ENCODE assay signal across 15 cellular contexts in genomic region chr11:130726234-130726559, GRCh38.
A peak's percentile ranks its signal among the peaks of the same experiment; 100 is the strongest.
DNase-seq lines count a peak whose midpoint lies in the region; ATAC-seq and TF ChIP-seq lines count a peak whose summit lies in the region.
"Had no signal": no experiment of that assay in that cellular context is flagged by ENCODE, and none has a peak within 500 bp of the region (broad histone marks: within the 10 kb centered on the region; RNA-seq: fewer than 3 reads in every experiment).

No MANE protein-coding gene starts in this region.

- TF ChIP-seq CTCF in GM23338 (conservative IDR thresholded peaks at IDR 0.05; ENCODE audit: low read depth in 2 of 2): no peak
- no peak for TF ChIP-seq CTCF in mammary epithelial cell (conservative IDR thresholded peaks at IDR 0.05 in 1 of 2, IDR thresholded peaks at IDR 0.05 in 1 of 2; ENCODE audit: extremely low read depth in 1 of 2, insufficient read depth in 1 of 2, low read depth in 1 of 2, low read length in 2 of 2)
- TF ChIP-seq CTCF in heart left ventricle (IDR thresholded peaks at IDR 0.05): no peak
- no peak for TF ChIP-seq CTCF in Peyer's patch (IDR thresholded peaks at IDR 0.05)

- peaks cover 1% of the 10 kb centered on the region for H3K27me3 Mint-ChIP-seq in GM23338 (ENCODE audit: insufficient read depth, low read depth, poor library complexity)
- H3K27me3 Mint-ChIP-seq: dendritic cell treated with granulocyte-macrophage colony-stimulating factor and Interleukin-4, amounts not matched to agents 40 ng/mL and 50 ng/mL, for 4 days had no signal

- peaks cover 10% of the 10 kb centered on the region for H3K36me3 Mint-ChIP-seq in GM23338 (ENCODE audit: low read depth)

- in situ Hi-C loops in mammary epithelial cell (cut with MboI; ENCODE audit: low sequenced_read_pairs in 2 of 2): no loop called here

- no peaks in the 10 kb centered on the region for H3K4me1 Mint-ChIP-seq in GM23338

- peaks cover 10% of the 10 kb centered on the region; the same call in 1 of the 2 replicates for H3K36me3 ChIP-seq in GM23338 (ENCODE audit: insufficient read depth)
- no peaks in the 10 kb centered on the region for H3K36me3 ChIP-seq in mammary epithelial cell (ENCODE audit: insufficient read depth, low read length)
- no peaks in the 10 kb centered on the region for H3K36me3 ChIP-seq in heart left ventricle
- no peaks in the 10 kb centered on the region for H3K36me3 ChIP-seq in Peyer's patch
- H3K36me3 ChIP-seq: BLaER1 had no signal

- DNase-seq in GM23338 (ENCODE audit: low spot score): no peak
- no peak for DNase-seq in mammary epithelial cell
- DNase-seq in heart left ventricle: peak; percentile 51 to 72 (median 64)
- peak; percentile 10 for DNase-seq in pulmonary artery endothelial cell (ENCODE audit: low read depth, low spot score)
- no peak for DNase-seq in Peyer's patch
- no peak for DNase-seq in activated effector memory CD4-positive, alpha-beta T cell treated with anti-CD3 and anti-CD28 coated beads, Interleukin-2, amount 50 U/mL, for 16 hours
- no peak for DNase-seq in D341Med (ENCODE audit: low spot score)
- DNase-seq: activated CD4-positive, alpha-beta T cell treated with anti-CD3 and anti-CD28 coated beads for 48 hours; activated naive CD4-positive, alpha-beta T cell; NCI-H82; stimulated activated CD8-positive, alpha-beta memory T cell treated with anti-CD3 and anti-CD28 coated beads, Interleukin-4, amount 100 ng/mL, for 48 hours; T-helper 1 cell had no signal

- H3K79me2 ChIP-seq in GM23338 (replicated peaks; ENCODE audit: insufficient read depth): no peaks in the 10 kb centered on the region
- H3K79me2 ChIP-seq in mammary epithelial cell (ENCODE audit: insufficient read depth, low read length): no peaks in the 10 kb centered on the region

- H3K27ac ChIP-seq in GM23338 (ENCODE audit: low read depth): no peak overlapping the region
- H3K27ac ChIP-seq in mammary epithelial cell (ENCODE audit: insufficient read depth, low read depth, low read length): no peak overlapping the region
- H3K27ac ChIP-seq in heart left ventricle: peak overlapping the region in 9 of 12 donors; percentile 47 to 75 (median 60)
- no peak overlapping the region for H3K27ac ChIP-seq in Peyer's patch
- H3K27ac ChIP-seq: BLaER1 had no signal

- H3K4me3 Mint-ChIP-seq in GM23338: no peak overlapping the region
- H3K4me3 Mint-ChIP-seq: dendritic cell treated with granulocyte-macrophage colony-stimulating factor and Interleukin-4, amounts not matched to agents 40 ng/mL and 50 ng/mL, for 4 days had no signal

- H3K9me2 ChIP-seq in GM23338 (ENCODE audit: insufficient read depth): no peaks in the 10 kb centered on the region

- no peak overlapping the region for H3K4me2 ChIP-seq in GM23338
- peak overlapping the region; percentile 31 for H3K4me2 ChIP-seq in mammary epithelial cell (ENCODE audit: insufficient read depth, low read depth, low read length)
- H3K4me2 ChIP-seq: BLaER1 had no signal

- dilution Hi-C loops in mammary epithelial cell (cut with HindIII; ENCODE audit: low sequenced_read_pairs): loop anchor here (10.0 kb wide), 1 partner anchor 119 kb away; no protein-coding TSS in a partner anchor

- H3K27ac Mint-ChIP-seq in GM23338: no peak overlapping the region
- H3K27ac Mint-ChIP-seq: dendritic cell treated with granulocyte-macrophage colony-stimulating factor and Interleukin-4, amounts not matched to agents 40 ng/mL and 50 ng/mL, for 4 days had no signal

- intact Hi-C loops in mammary epithelial cell (cut with micrococcal nuclease): loop anchor here (5.0 to 10.0 kb wide), 2 partner anchors 39 to 91 kb away; no protein-coding TSS in a partner anchor
- intact Hi-C loops in heart left ventricle (cut with DNase I): loop anchor here in 5 of 10 donors (5.0 kb wide), 5 partner anchors 49 to 289 kb away; partner anchors contain the start of gene ADAMTS15 (in 1 of the 5)

- no peaks in the 10 kb centered on the region for H3K4me1 ChIP-seq in GM23338 (ENCODE audit: insufficient read depth)
- peaks cover 27% of the 10 kb centered on the region for H3K4me1 ChIP-seq in mammary epithelial cell (ENCODE audit: insufficient read depth, low read length)
- H3K4me1 ChIP-seq in heart left ventricle: peaks cover 5 to 35% (median 28%) of the 10 kb centered on the region in 12 donors
- no peaks in the 10 kb centered on the region for H3K4me1 ChIP-seq in Peyer's patch
- H3K4me1 ChIP-seq: BLaER1 had no signal

- H3K27me3 ChIP-seq in GM23338 (ENCODE audit: insufficient read depth) (no peaks in the 10 kb centered on the region), mammary epithelial cell (ENCODE audit: insufficient read depth, low read length) (no peaks in the 10 kb centered on the region), heart left ventricle (no peaks in the 10 kb centered on the region), Peyer's patch (no peaks in the 10 kb centered on the region)
- H3K27me3 ChIP-seq: BLaER1 had no signal

- H2AFZ ChIP-seq in GM23338 (peak overlapping the region; percentile 52), mammary epithelial cell (ENCODE audit: low read depth, low read length) (peak overlapping the region; percentile 24)

- ATAC-seq in GM23338 (no peak; the same call in 2 of the 3 replicates), heart left ventricle (peak; percentile 76 to 94 (median 90)), HG03097 (IDR thresholded peaks at IDR 0.05; ENCODE audit: low FRiP score, unreplicated experiment) (no peak)

- no peak overlapping the region for H3K9ac ChIP-seq in mammary epithelial cell (ENCODE audit: insufficient read depth, low read length)
- H3K9ac ChIP-seq: BLaER1 had no signal

- H3K9me3 ChIP-seq in mammary epithelial cell (replicated peaks; ENCODE audit: insufficient read depth, low read length) (peaks cover 6% of the 10 kb centered on the region), heart left ventricle (peaks cover 0 to 22% (median 13%) of the 10 kb centered on the region in 12 donors), Peyer's patch (peaks cover 0 to 9% (median 0%) of the 10 kb centered on the region in 4 donors)

- H3F3A ChIP-seq in GM23338 (replicated peaks; ENCODE audit: low read depth): no peaks in the 10 kb centered on the region

- BruUV-seq in mammary epithelial cell (replicated peaks; lab: Mats Ljungman, UMichigan): no TSS peak

- 13% methylated on average over 7 of the region's 7 CpGs for WGBS in mammary epithelial cell (ENCODE audit: low coverage, missing lambda C conversion rate)
- WGBS in heart left ventricle, 4 donors: 26 to 43% (median 30%) methylated on average over 7 of the region's 7 CpGs

- no peak overlapping the region for H3K4me3 ChIP-seq in GM23338
- H3K4me3 ChIP-seq in mammary epithelial cell (replicated peaks in 1 of 3; ENCODE audit: insufficient read depth in 1 of 3, low read depth in 2 of 3, low read length in 3 of 3): no peak overlapping the region
- no peak overlapping the region for H3K4me3 ChIP-seq in heart left ventricle
- no peak overlapping the region for H3K4me3 ChIP-seq in Peyer's patch
- H3K4me3 ChIP-seq: BLaER1 had no signal

- TF ChIP-seq POLR2A in heart left ventricle (IDR thresholded peaks at IDR 0.05) (no peak), Peyer's patch (IDR thresholded peaks at IDR 0.05) (no peak)

- no peaks in the 10 kb centered on the region for H4K20me1 ChIP-seq in GM23338 (replicated peaks; ENCODE audit: insufficient read depth)
- no peaks in the 10 kb centered on the region for H4K20me1 ChIP-seq in mammary epithelial cell (ENCODE audit: insufficient read depth, low read length)
- H4K20me1 ChIP-seq: BLaER1 had no signal

- H3K9me3 Mint-ChIP-seq in GM23338: peaks cover 18% of the 10 kb centered on the region

- CTCF ChIA-PET in mammary epithelial cell (lab: Charles Lee; ENCODE audit: low non-redundant PET): no interaction called here

TF ChIP-seq in GM23338, 12 proteins besides CTCF, POLR2A, EP300 and RAD21:
- TF ChIP-seq EZH2phosphoT487 (IDR thresholded peaks at IDR 0.05; ENCODE audit: unreplicated experiment) (no peak), EZH2 (IDR thresholded peaks at IDR 0.05; ENCODE audit: low read depth, unreplicated experiment) (no peak), NANOG (IDR thresholded peaks at IDR 0.05; ENCODE audit: borderline replicate concordance) (no peak), JUNB (IDR thresholded peaks at IDR 0.05; ENCODE audit: unreplicated experiment) (no peak), STAT1 (IDR thresholded peaks at IDR 0.05; ENCODE audit: unreplicated experiment) (no peak)

Comparison
In these comparisons a context has a peak if more than half of its experiments do, and no peak if none do; other contexts are left out.
1. ATAC-seq: peak in heart left ventricle (4 of 4); none in GM23338 (single experiment) and HG03097 (single experiment).
2. DNase-seq: peak in heart left ventricle (5 of 5) and pulmonary artery endothelial cell (single experiment); none in GM23338 (single experiment), mammary epithelial cell (single experiment), Peyer's patch (0 of 3), activated effector memory CD4-positive, alpha-beta T cell treated with anti-CD3 and anti-CD28 coated beads, Interleukin-2, amount 50 U/mL, for 16 hours (single experiment) and D341Med (single experiment).
3. H3K27ac ChIP-seq: peak in heart left ventricle (9 of 12); none in GM23338 (single experiment), mammary epithelial cell (single experiment) and Peyer's patch (0 of 4).